18 cellular contexts compared by ENCODE assay signal in the genomic region with DNA sequence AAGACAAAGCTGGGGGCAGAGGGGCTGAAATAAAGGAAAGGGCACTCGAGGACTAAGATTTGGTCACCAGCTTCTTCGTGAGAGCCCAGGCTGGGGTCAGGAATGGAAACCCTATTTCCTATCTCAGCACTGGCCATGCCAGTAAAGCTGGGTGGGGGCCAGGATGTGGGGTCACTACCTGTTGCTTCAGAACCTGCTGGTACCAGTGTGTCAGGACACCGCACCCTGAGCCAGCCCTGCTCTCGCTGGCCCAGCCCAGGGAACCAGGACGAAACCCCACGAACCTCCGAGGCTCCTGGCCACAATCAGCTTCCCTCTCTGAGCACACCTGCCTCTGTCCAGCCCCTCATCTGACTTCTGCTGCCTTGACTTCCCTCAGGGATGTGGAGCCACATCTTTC. TPM values are rescaled to one million over a fixed set of nuclear protein-coding genes. Genes with fewer than 3 reads are reported as not detected.
A peak's percentile ranks its signal among the peaks of the same experiment; 100 is the strongest.
DNase-seq lines count a peak whose midpoint lies in the region; ATAC-seq and TF ChIP-seq lines count a peak whose summit lies in the region.
"Had no signal": no experiment of that assay in that cellular context is flagged by ENCODE, and none has a peak within 500 bp of the region (broad histone marks: within the 10 kb centered on the region; RNA-seq: fewer than 3 reads in every experiment).

No MANE protein-coding gene starts in this region.

- no peak overlapping the region for H3K4me3 ChIP-seq in H7 (ENCODE audit: insufficient read depth, low read depth, low read length)
- H3K4me3 ChIP-seq: BLaER1, HAP-1 had no signal

- H3K36me3 Mint-ChIP-seq in endothelial cell (ENCODE audit: low read depth, unreplicated experiment) = no peaks in the 10 kb centered on the region
- H3K36me3 Mint-ChIP-seq: CD14-positive monocyte; CD4-positive, alpha-beta memory T cell had no signal

- intact Hi-C loops in posterior vena cava (cut with DNase I) = no loop called here

- no peaks in the 10 kb centered on the region for H3K36me3 ChIP-seq in H7 (replicated peaks; ENCODE audit: control insufficient read depth, insufficient read depth, low read length)
- H3K36me3 ChIP-seq: BLaER1, HAP-1 had no signal

- peak overlapping the region; percentile 46 for H3K27ac ChIP-seq in RWPE1
- H3K27ac ChIP-seq: BLaER1 had no signal

- DNase-seq in H7 = peak; percentile 24
- DNase-seq in RWPE1 (ENCODE audit: low spot score) = no peak
- DNase-seq in endothelial cell (ENCODE audit: low spot score) = no peak
- peak; percentile 49 for DNase-seq in posterior vena cava (ENCODE audit: low spot score)
- no peak for DNase-seq in HuH-7 (ENCODE audit: low spot score)
- no peak for DNase-seq in OCI-M1 (lab: John Stamatoyannopoulos, UW)
- DNase-seq in NCI-H187 treated with DMSO at 0.1 percent for 48 hours (lab: John Stamatoyannopoulos, UW) = no peak
- DNase-seq: 8988T; CD4-positive, alpha-beta memory T cell; DMS153; DMS79 treated with DMSO at 0.1 percent for 48 hours; GF-D8; GOT3 had no signal

- H3K9me3 Mint-ChIP-seq in endothelial cell (ENCODE audit: unreplicated experiment) = no peaks in the 10 kb centered on the region

- CTCF ChIA-PET in RWPE1 (lab: Yijun Ruan, JAX) = interaction anchor here (0.6 kb wide), 1 partner anchor 1075 kb away, joined by 5 read pairs; no protein-coding TSS in a partner anchor

- peaks cover 13% of the 10 kb centered on the region for H3K27me3 Mint-ChIP-seq in endothelial cell (ENCODE audit: unreplicated experiment)

- peak overlapping the region; percentile 72 for H3K27ac Mint-ChIP-seq in endothelial cell (ENCODE audit: unreplicated experiment)
- H3K27ac Mint-ChIP-seq: CD14-positive monocyte had no signal

- ATAC-seq in GM21717 (IDR thresholded peaks at IDR 0.05; ENCODE audit: unreplicated experiment) = no peak

- H3K27me3 ChIP-seq in H7 (ENCODE audit: control insufficient read depth, insufficient read depth, low read length) = no peaks in the 10 kb centered on the region
- H3K27me3 ChIP-seq: BLaER1 had no signal

- H3K4me1 Mint-ChIP-seq in endothelial cell (ENCODE audit: unreplicated experiment) = peaks cover 12% of the 10 kb centered on the region

- TF ChIP-seq CTCF in RWPE1 (conservative IDR thresholded peaks at IDR 0.05; ENCODE audit: low read depth) (no peak), endothelial cell (IDR thresholded peaks at IDR 0.05; ENCODE audit: unreplicated experiment) (no peak)

- POLR2A ChIA-PET in RWPE1 (lab: Yijun Ruan, JAX; ENCODE audit: low non-redundant PET) = no interaction called here

- H3K4me3 Mint-ChIP-seq in endothelial cell (ENCODE audit: unreplicated experiment) = no peak overlapping the region
- H3K4me3 Mint-ChIP-seq: CD14-positive monocyte; CD4-positive, alpha-beta memory T cell had no signal

RNA-seq across cellular contexts. Expression of gene CDSN, which starts 2.1 kb away (rescaled TPM):
- not detected in 2 replicates for total RNA-seq in H7 (2014; rRNA removed; shearing (Covaris generic))
- total RNA-seq in endothelial cell (ENCODE audit: unreplicated experiment) (not detected), posterior vena cava (not detected)
- total RNA-seq: A673; CD4-positive, alpha-beta memory T cell had no signal

RNA-seq across cellular contexts. Expression of gene PSORS1C1, which starts 3.6 kb away (rescaled TPM):
- total RNA-seq in H7 (2014; rRNA removed; shearing (Covaris generic)) = 0.10 TPM in 1 of 2 replicates, not detected in the other
- total RNA-seq in endothelial cell (ENCODE audit: unreplicated experiment) (0.54 TPM), posterior vena cava (1 to 10 TPM; 1.9 to 2.1 TPM)
- total RNA-seq: A673; CD4-positive, alpha-beta memory T cell had no signal

RNA-seq across cellular contexts. Expression of gene C6orf15, which starts 5.8 kb away (rescaled TPM):
- not detected in 2 replicates for total RNA-seq in H7 (2014; rRNA removed; shearing (Covaris generic))
- total RNA-seq in endothelial cell (ENCODE audit: unreplicated experiment) (not detected), posterior vena cava (not detected)
- total RNA-seq: A673; CD4-positive, alpha-beta memory T cell had no signal

RNA-seq across cellular contexts. Expression of gene PSORS1C2, which starts 20.7 kb away (rescaled TPM):
- 0.07 TPM in 1 of 2 replicates, not detected in the other for total RNA-seq in H7 (2014; rRNA removed; shearing (Covaris generic))
- 0.38 TPM for total RNA-seq in endothelial cell (ENCODE audit: unreplicated experiment)
- total RNA-seq in posterior vena cava = not detected
- total RNA-seq: A673; CD4-positive, alpha-beta memory T cell had no signal

RNA-seq across cellular contexts. Expression of gene CCHCR1, which starts 39.4 kb away (rescaled TPM):
- total RNA-seq in H7 (2014; rRNA removed; shearing (Covaris generic)) = 54.0 and 74.8 TPM in 2 replicates
- total RNA-seq in endothelial cell (ENCODE audit: unreplicated experiment) (21.7 TPM), posterior vena cava (10 to 100 TPM in 1 of 2 donors, 1 to 10 TPM in 1; 9.6 to 13.4 TPM)

Comparison
In these comparisons a context has a peak if more than half of its experiments do, and no peak if none do; other contexts are left out.
1. DNase-seq: peak in H7 (single experiment) and posterior vena cava (single experiment); none in RWPE1 (single experiment), endothelial cell (single experiment), HuH-7 (single experiment), OCI-M1 (single experiment) and NCI-H187 treated with DMSO at 0.1 percent for 48 hours (single experiment).